ENCODE assay signal across 23 cellular contexts in the genomic region with DNA sequence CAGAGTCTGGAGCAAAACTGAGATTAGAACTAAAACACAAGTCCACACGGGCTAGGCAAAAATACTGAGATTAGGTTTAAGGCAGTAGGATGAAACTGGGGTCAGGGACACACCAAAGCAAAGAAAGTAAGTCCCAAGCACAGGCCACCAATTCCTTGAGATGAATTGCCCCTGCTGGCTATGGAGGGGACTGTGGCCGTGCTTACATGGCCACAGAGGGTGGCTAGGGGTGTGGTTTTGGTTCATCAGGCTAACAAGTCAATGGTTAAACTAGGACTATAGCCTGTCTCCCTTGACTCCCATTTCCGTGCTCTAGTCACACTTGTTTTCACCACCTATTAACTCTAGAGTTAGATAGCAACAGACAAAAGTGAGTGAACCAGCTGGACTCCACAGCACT.
"Had no signal": no experiment of that assay in that cellular context is flagged by ENCODE, and none has a peak within 500 bp of the region (broad histone marks: within the 10 kb centered on the region; RNA-seq: fewer than 3 reads in every experiment).

No MANE protein-coding gene starts in this region.

- H3K36me3 ChIP-seq: breast epithelium, colonic mucosa, lower lobe of right lung, sigmoid colon had no signal

- H3K4me2 ChIP-seq: smooth muscle cell had no signal

- H3K4me3 ChIP-seq: breast epithelium, colonic mucosa, lower lobe of right lung, sigmoid colon, smooth muscle cell, testis had no signal

- ATAC-seq: left lobe of liver; lower lobe of right lung; stimulated activated naive B cell treated with anti-CD40 and anti-IgM and Interleukin-4, amounts not matched to agents 10 μg/mL and 1 μg/mL and 100 μg/mL, for 72 hours had no signal

- H3K4me3 Mint-ChIP-seq: activated CD4-positive, alpha-beta memory T cell treated with anti-CD3 and anti-CD28 coated beads for 36 hours; activated naive CD8-positive, alpha-beta T cell treated with anti-CD3 and anti-CD28 coated beads, Interleukin-2, amount 10 ng/mL, durations not matched to agents 7 days and 5 days; central memory CD8-positive, alpha-beta T cell; immature natural killer cell; naive B cell; stimulated activated naive B cell treated with anti-CD40 and anti-IgM and Interleukin-4, amounts not matched to agents 10 μg/mL and 1 μg/mL and 100 μg/mL, for 72 hours; T-helper 1 cell treated with Interleukin-12 subunit alpha and Interleukin-12 subunit beta and Interleukin-4 antibody, amounts not matched to agents 30 μg/mL and 1 μg/mL, for 36 hours; type B pancreatic cell had no signal

- H3K27ac Mint-ChIP-seq: activated CD4-positive, alpha-beta memory T cell treated with anti-CD3 and anti-CD28 coated beads for 36 hours; activated naive CD8-positive, alpha-beta T cell treated with anti-CD3 and anti-CD28 coated beads, Interleukin-2, amount 10 ng/mL, durations not matched to agents 7 days and 5 days; immature natural killer cell; naive B cell; stimulated activated naive B cell treated with anti-CD40 and anti-IgM and Interleukin-4, amounts not matched to agents 10 μg/mL and 1 μg/mL and 100 μg/mL, for 72 hours; T-helper 1 cell treated with Interleukin-12 subunit alpha and Interleukin-12 subunit beta and Interleukin-4 antibody, amounts not matched to agents 30 μg/mL and 1 μg/mL, for 36 hours; type B pancreatic cell had no signal

- DNase-seq: activated CD4-positive, alpha-beta memory T cell treated with anti-CD3 and anti-CD28 coated beads for 36 hours; activated CD4-positive, alpha-beta T cell treated with anti-CD3 and anti-CD28 coated beads for 48 hours; activated naive CD4-positive, alpha-beta T cell treated with Interleukin-2 at 50 U/mL for 16 hours; activated naive CD8-positive, alpha-beta T cell treated with anti-CD3 and anti-CD28 coated beads, Interleukin-2, amount 10 ng/mL, durations not matched to agents 7 days and 5 days; activated T-cell treated with anti-CD3 and anti-CD28 coated beads, Interleukin-2, amount 50 U/mL, for 48 hours; amniotic stem cell; colonic mucosa; immature natural killer cell; lower lobe of right lung; naive B cell; retina; sigmoid colon; stimulated activated CD4-positive, alpha-beta T cell treated with anti-CD3 and anti-CD28 coated beads, Interleukin-2, amount 100 ng/mL, for 48 hours; stimulated activated CD8-positive, alpha-beta memory T cell treated with anti-CD3 and anti-CD28 coated beads, Interleukin-4, amount 100 ng/mL, for 48 hours; stimulated activated naive B cell treated with anti-CD40 and anti-IgM and Interleukin-4, amounts not matched to agents 10 μg/mL and 1 μg/mL and 100 μg/mL, for 72 hours; T1000; testis had no signal

- H3K4me1 ChIP-seq: breast epithelium, colonic mucosa, testis had no signal

- H3K9me3 ChIP-seq: colonic mucosa, testis had no signal

- H3K27me3 ChIP-seq: breast epithelium, colonic mucosa, sigmoid colon, testis had no signal

- H3K27ac ChIP-seq: breast epithelium, colonic mucosa, lower lobe of right lung, testis had no signal

- H3K36me3 Mint-ChIP-seq: activated CD4-positive, alpha-beta memory T cell treated with anti-CD3 and anti-CD28 coated beads for 36 hours; activated naive CD8-positive, alpha-beta T cell treated with anti-CD3 and anti-CD28 coated beads, Interleukin-2, amount 10 ng/mL, durations not matched to agents 7 days and 5 days; immature natural killer cell; stimulated activated naive B cell treated with anti-CD40 and anti-IgM and Interleukin-4, amounts not matched to agents 10 μg/mL and 1 μg/mL and 100 μg/mL, for 72 hours had no signal

- H3K4me1 Mint-ChIP-seq: activated naive CD8-positive, alpha-beta T cell treated with anti-CD3 and anti-CD28 coated beads, Interleukin-2, amount 10 ng/mL, durations not matched to agents 7 days and 5 days; central memory CD8-positive, alpha-beta T cell; immature natural killer cell; naive B cell; stimulated activated naive B cell treated with anti-CD40 and anti-IgM and Interleukin-4, amounts not matched to agents 10 μg/mL and 1 μg/mL and 100 μg/mL, for 72 hours had no signal

- H3K27me3 Mint-ChIP-seq: activated CD4-positive, alpha-beta memory T cell treated with anti-CD3 and anti-CD28 coated beads for 36 hours; activated naive CD8-positive, alpha-beta T cell treated with anti-CD3 and anti-CD28 coated beads, Interleukin-2, amount 10 ng/mL, durations not matched to agents 7 days and 5 days; central memory CD8-positive, alpha-beta T cell; stimulated activated naive B cell treated with anti-CD40 and anti-IgM and Interleukin-4, amounts not matched to agents 10 μg/mL and 1 μg/mL and 100 μg/mL, for 72 hours; type B pancreatic cell had no signal
